In genomic region chr4:73943555-73943954, GRCh38 we compare ENCODE assay signal across 1 cellular context.
TF ChIP-seq lines count a peak whose summit lies in the region.

No MANE protein-coding gene starts in this region.

TF ChIP-seq in IMR-90, 13 proteins besides CTCF, POLR2A, EP300 and RAD21:
- TF ChIP-seq BHLHE40 (IDR thresholded peaks at IDR 0.05; ENCODE audit: low read depth, low read length) (no peak), SMC3 (IDR thresholded peaks at IDR 0.05; ENCODE audit: low read depth, low read length) (no peak)
